Comparison of ENCODE assay signal across 9 cellular contexts in the genomic region with DNA sequence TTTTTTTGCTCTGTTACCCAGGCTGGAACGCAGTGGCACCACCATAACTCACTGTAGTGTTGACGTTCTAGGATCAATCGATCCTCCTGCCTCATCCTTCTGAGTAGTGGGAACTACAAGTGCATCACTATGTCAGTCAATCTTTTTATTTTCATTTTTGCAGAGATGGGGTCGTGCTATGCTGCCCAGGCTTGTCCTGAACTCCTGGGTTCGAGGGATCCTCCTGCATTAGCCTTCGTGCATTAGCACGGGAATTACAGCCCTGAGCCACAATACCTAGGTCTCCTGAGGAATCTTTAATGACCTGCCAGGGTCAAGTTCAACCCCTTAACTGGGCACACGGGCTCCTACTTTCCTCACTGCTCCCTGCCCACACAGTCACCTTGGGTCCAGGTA. TPM values are rescaled to one million over a fixed set of nuclear protein-coding genes. Genes with fewer than 3 reads are reported as not detected.
DNase-seq lines count a peak whose midpoint lies in the region; ATAC-seq and TF ChIP-seq lines count a peak whose summit lies in the region.
"Had no signal": no experiment of that assay in that cellular context is flagged by ENCODE, and none has a peak within 500 bp of the region (broad histone marks: within the 10 kb centered on the region; RNA-seq: fewer than 3 reads in every experiment).

No MANE protein-coding gene starts in this region.

- H3K27me3 Mint-ChIP-seq in CD8-positive, alpha-beta T cell (ENCODE audit: low read depth), result no peaks in the 10 kb centered on the region

- H3K9me3 ChIP-seq in CD8-positive, alpha-beta T cell (ENCODE audit: low read length), result no peaks in the 10 kb centered on the region
- no peaks in the 10 kb centered on the region for H3K9me3 ChIP-seq in esophagus muscularis mucosa

- DNase-seq in CD8-positive, alpha-beta T cell, result no peak
- no peak for DNase-seq in esophagus muscularis mucosa (ENCODE audit: extremely low spot score)
- no peak for DNase-seq in DMS114 treated with DMSO at 0.1 percent for 48 hours (lab: John Stamatoyannopoulos, UW; ENCODE audit: unreplicated experiment)
- DNase-seq in CD1c-positive myeloid dendritic cell (ENCODE audit: extremely low spot score), result no peak
- DNase-seq in NK-92 (lab: John Stamatoyannopoulos, UW; ENCODE audit: unreplicated experiment), result no peak
- DNase-seq in head of caudate nucleus, result no peak
- DNase-seq: NCI-H1105 treated with DMSO at 0.1 percent for 48 hours had no signal

- no peak for TF ChIP-seq EP300 in esophagus muscularis mucosa (IDR thresholded peaks at IDR 0.05)

- WGBS in esophagus muscularis mucosa, result 59% methylated on average over 8 of the region's 8 CpGs

- H3K9ac ChIP-seq in rectal smooth muscle tissue (ENCODE audit: low read length), result peak overlapping the region; percentile 50

- H3K27me3 ChIP-seq in CD8-positive, alpha-beta T cell (ENCODE audit: insufficient read depth, low read length), result no peaks in the 10 kb centered on the region
- H3K27me3 ChIP-seq in esophagus muscularis mucosa, result no peaks in the 10 kb centered on the region
- H3K27me3 ChIP-seq in rectal smooth muscle tissue (ENCODE audit: control insufficient read depth, insufficient read depth, low read length), result no peaks in the 10 kb centered on the region

- intact Hi-C loops in CD8-positive, alpha-beta T cell (cut with DNase I, micrococcal nuclease), result loop anchor here in 1 of 2 experiments (1.0 kb wide), 1 partner anchor 325 kb away; the partner anchor contains the start of gene TXN2
- intact Hi-C loops in esophagus muscularis mucosa (cut with DNase I), result no loop called here
- intact Hi-C loops in head of caudate nucleus (cut with DNase I), result no loop called here

- CTCF ChIA-PET in CD8-positive, alpha-beta T cell (lab: Charles Lee), result interaction anchor here (0.8 to 2.1 kb wide), 7 partner anchors 11 to 31 kb away, joined by 4 to 13 read pairs (median 4); no protein-coding TSS in a partner anchor

- peaks cover 62% of the 10 kb centered on the region for H3K4me1 ChIP-seq in CD8-positive, alpha-beta T cell (ENCODE audit: insufficient read depth, low read length)
- H3K4me1 ChIP-seq in esophagus muscularis mucosa, result peaks cover 60 to 86% (median 85%) of the 10 kb centered on the region in 4 donors
- H3K4me1 ChIP-seq in rectal smooth muscle tissue (ENCODE audit: control insufficient read depth, insufficient read depth, low read length), result peaks cover 22% of the 10 kb centered on the region

- peak overlapping the region; percentile 86 for H3K4me3 ChIP-seq in CD8-positive, alpha-beta T cell (ENCODE audit: low read depth, low read length)
- H3K4me3 ChIP-seq in WI38 (ENCODE audit: low read depth, low read length) (peak overlapping the region; percentile 57), esophagus muscularis mucosa (peak overlapping the region; percentile 46 to 57 (median 50)), rectal smooth muscle tissue (ENCODE audit: low read length) (peak overlapping the region; percentile 64)

- peaks cover 7% of the 10 kb centered on the region for H3K9me3 Mint-ChIP-seq in CD8-positive, alpha-beta T cell

- TF ChIP-seq CTCF in CD8-positive, alpha-beta T cell (IDR thresholded peaks at IDR 0.05), result no peak
- TF ChIP-seq CTCF in WI38 (IDR thresholded peaks at IDR 0.05; ENCODE audit: low read depth, low read length) (no peak), esophagus muscularis mucosa (IDR thresholded peaks at IDR 0.05) (no peak)

- peaks cover 90% of the 10 kb centered on the region for H3K4me1 Mint-ChIP-seq in CD8-positive, alpha-beta T cell (ENCODE audit: low read depth)

- H3K4me3 Mint-ChIP-seq in CD8-positive, alpha-beta T cell, result peak overlapping the region; percentile 97

- ATAC-seq in CD8-positive, alpha-beta T cell, result no peak

- peaks cover 4% of the 10 kb centered on the region for H3K36me3 ChIP-seq in CD8-positive, alpha-beta T cell (ENCODE audit: insufficient read depth, low read length)
- H3K36me3 ChIP-seq in esophagus muscularis mucosa (no peaks in the 10 kb centered on the region), rectal smooth muscle tissue (ENCODE audit: control insufficient read depth, insufficient read depth, low read length) (no peaks in the 10 kb centered on the region)

- H3K27ac Mint-ChIP-seq in CD8-positive, alpha-beta T cell, result peak overlapping the region; percentile 99

- no peak for TF ChIP-seq POLR2A in esophagus muscularis mucosa (IDR thresholded peaks at IDR 0.05; ENCODE audit: low read depth)

- H3K36me3 Mint-ChIP-seq in CD8-positive, alpha-beta T cell, result peaks cover 73% of the 10 kb centered on the region

- POLR2A ChIA-PET in CD8-positive, alpha-beta T cell (lab: Charles Lee), result interaction anchor here (0.6 to 1.2 kb wide), 2 partner anchors 12 to 30 kb away, joined by 3 to 4 read pairs; no protein-coding TSS in a partner anchor

- H3K27ac ChIP-seq in CD8-positive, alpha-beta T cell (ENCODE audit: low read depth, low read length), result peak overlapping the region; percentile 77
- H3K27ac ChIP-seq in esophagus muscularis mucosa (replicated peaks in 1 of 4), result peak overlapping the region; percentile 81 to 92 (median 88)
- peak overlapping the region; percentile 93 for H3K27ac ChIP-seq in rectal smooth muscle tissue (ENCODE audit: low read depth, low read length)

RNA-seq across cellular contexts. Expression of gene APOL3, which starts 4.4 kb away (rescaled TPM):
- total RNA-seq in CD8-positive, alpha-beta T cell, result 100 to 1,000 TPM; 257 to 259 TPM
- total RNA-seq in esophagus muscularis mucosa, result 10 to 100 TPM; 36.5 to 76.3 (median 52.8) TPM

RNA-seq across cellular contexts. Expression of gene APOL4, which starts 45.5 kb away (rescaled TPM):
- total RNA-seq in CD8-positive, alpha-beta T cell, result not detected
- total RNA-seq in esophagus muscularis mucosa, result 10 to 100 TPM in 1 of 4 donors, 1 to 10 TPM in 2, under 1 TPM in 1; 0.19 to 24.7 (median 1.6) TPM
